Comparison of ENCODE assay signal across 24 cellular contexts in the genomic region with DNA sequence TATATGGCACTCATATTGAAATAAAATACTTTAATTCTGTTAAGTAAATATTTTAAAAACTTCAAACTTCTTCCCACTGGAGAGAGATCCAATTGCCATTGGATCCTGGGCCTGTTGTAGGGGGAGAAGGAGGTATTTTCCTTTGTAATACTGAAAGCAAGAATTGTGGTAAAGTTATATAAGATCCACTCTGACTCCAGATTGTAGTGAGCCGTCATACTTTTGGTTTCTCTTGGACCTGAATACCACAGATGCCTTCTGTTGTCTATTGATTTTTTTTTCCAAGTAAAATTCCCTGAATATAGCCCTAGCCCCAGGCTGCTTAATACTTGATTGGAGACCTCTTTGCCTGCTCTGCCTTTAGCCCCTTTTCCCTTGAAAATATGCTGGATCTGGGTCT.
DNase-seq lines count a peak whose midpoint lies in the region; ATAC-seq and TF ChIP-seq lines count a peak whose summit lies in the region.
"Had no signal": no experiment of that assay in that cellular context is flagged by ENCODE, and none has a peak within 500 bp of the region (broad histone marks: within the 10 kb centered on the region; RNA-seq: fewer than 3 reads in every experiment).

No MANE protein-coding gene starts in this region.

- H2AFZ ChIP-seq in KMS-11 (ENCODE audit: low read depth): no peak overlapping the region

- H3K9ac ChIP-seq in KMS-11: no peak overlapping the region

- TF ChIP-seq CTCF in KMS-11 (conservative IDR thresholded peaks at IDR 0.05; ENCODE audit: low read depth, low read length): no peak
- TF ChIP-seq CTCF in fibroblast of villous mesenchyme (IDR thresholded peaks at IDR 0.05; ENCODE audit: insufficient read depth, low read depth, low read length): no peak

- H3K36me3 Mint-ChIP-seq in stimulated activated naive B cell treated with anti-CD40 and anti-IgM and Interleukin-4, amounts not matched to agents 10 μg/mL and 1 μg/mL and 100 μg/mL, for 72 hours: peaks cover 4 to 13% of the 10 kb centered on the region in 2 donors
- H3K36me3 Mint-ChIP-seq: WTC11 had no signal

- no peaks in the 10 kb centered on the region for H3K27me3 ChIP-seq in KMS-11 (ENCODE audit: insufficient read depth, low read depth)
- H3K27me3 ChIP-seq: cardiac muscle cell had no signal

- H3K27me3 Mint-ChIP-seq in stimulated activated naive B cell treated with anti-CD40 and anti-IgM and Interleukin-4, amounts not matched to agents 10 μg/mL and 1 μg/mL and 100 μg/mL, for 72 hours: no peaks in the 10 kb centered on the region
- H3K27me3 Mint-ChIP-seq: activated CD8-positive, alpha-beta T cell treated with anti-CD3 and anti-CD28 coated beads for 36 hours; activated naive CD8-positive, alpha-beta T cell treated with anti-CD3 and anti-CD28 coated beads, Interleukin-2, amount 10 ng/mL, durations not matched to agents 7 days and 5 days had no signal

- peak overlapping the region; percentile 46; the same call in 1 of the 2 replicates for H3K4me2 ChIP-seq in KMS-11

- H3K4me1 ChIP-seq in KMS-11 (ENCODE audit: low read depth, poor library complexity, severe bottlenecking): peaks cover 62% of the 10 kb centered on the region
- H3K4me1 ChIP-seq: left ventricle myocardium inferior had no signal

- DNase-seq in fibroblast of villous mesenchyme (ENCODE audit: low read depth) (peak; percentile 9), left colon (no peak), NCI-H187 treated with DMSO at 0.1 percent for 48 hours (lab: John Stamatoyannopoulos, UW) (no peak), NCI-H69 (lab: John Stamatoyannopoulos, UW) (no peak)
- DNase-seq in stimulated activated naive B cell treated with anti-CD40 and anti-IgM and Interleukin-4, amounts not matched to agents 10 μg/mL and 1 μg/mL and 100 μg/mL, for 72 hours: no peak
- DNase-seq: activated CD8-positive, alpha-beta T cell treated with anti-CD3 and anti-CD28 coated beads for 36 hours; activated naive CD8-positive, alpha-beta T cell treated with anti-CD3 and anti-CD28 coated beads, Interleukin-2, amount 10 ng/mL, durations not matched to agents 7 days and 5 days; AML-193; effector CD8-positive, alpha-beta T cell; foreskin fibroblast; H7; Kasumi-1; left ventricle myocardium inferior; mucosa of descending colon; NCI-H1417 treated with DMSO at 0.1 percent for 48 hours; NCI-H226; right cardiac atrium; substantia nigra; T-helper 1 cell had no signal

- H3K4me1 Mint-ChIP-seq in stimulated activated naive B cell treated with anti-CD40 and anti-IgM and Interleukin-4, amounts not matched to agents 10 μg/mL and 1 μg/mL and 100 μg/mL, for 72 hours: peaks cover 0 to under 1% of the 10 kb centered on the region in 2 donors
- H3K4me1 Mint-ChIP-seq: activated naive CD8-positive, alpha-beta T cell treated with anti-CD3 and anti-CD28 coated beads, Interleukin-2, amount 10 ng/mL, durations not matched to agents 7 days and 5 days had no signal

- H3K4me3 ChIP-seq in KMS-11 (IDR thresholded peaks at IDR 0.05; ENCODE audit: insufficient read depth, low read depth, low read length) (no peak overlapping the region), fibroblast of villous mesenchyme (ENCODE audit: low read depth, low read length) (no peak overlapping the region)
- H3K4me3 ChIP-seq: cardiac muscle cell, left ventricle myocardium inferior, mucosa of descending colon had no signal

- H3K27ac ChIP-seq in KMS-11: no peak overlapping the region
- H3K27ac ChIP-seq: cardiac muscle cell, left ventricle myocardium inferior had no signal

- H3K9me3 Mint-ChIP-seq in stimulated activated naive B cell treated with anti-CD40 and anti-IgM and Interleukin-4, amounts not matched to agents 10 μg/mL and 1 μg/mL and 100 μg/mL, for 72 hours: no peaks in the 10 kb centered on the region
- H3K9me3 Mint-ChIP-seq: activated CD8-positive, alpha-beta T cell treated with anti-CD3 and anti-CD28 coated beads for 36 hours; activated naive CD8-positive, alpha-beta T cell treated with anti-CD3 and anti-CD28 coated beads, Interleukin-2, amount 10 ng/mL, durations not matched to agents 7 days and 5 days; WTC11 had no signal

- no peaks in the 10 kb centered on the region for H4K20me1 ChIP-seq in KMS-11 (ENCODE audit: insufficient read depth)

- no peak overlapping the region for H3K4me3 Mint-ChIP-seq in stimulated activated naive B cell treated with anti-CD40 and anti-IgM and Interleukin-4, amounts not matched to agents 10 μg/mL and 1 μg/mL and 100 μg/mL, for 72 hours
- H3K4me3 Mint-ChIP-seq: activated CD8-positive, alpha-beta T cell treated with anti-CD3 and anti-CD28 coated beads for 36 hours; activated naive CD8-positive, alpha-beta T cell treated with anti-CD3 and anti-CD28 coated beads, Interleukin-2, amount 10 ng/mL, durations not matched to agents 7 days and 5 days; WTC11 had no signal

- no peaks in the 10 kb centered on the region for H3K79me2 ChIP-seq in KMS-11 (ENCODE audit: insufficient read depth, low read depth)

- H3K27ac Mint-ChIP-seq in stimulated activated naive B cell treated with anti-CD40 and anti-IgM and Interleukin-4, amounts not matched to agents 10 μg/mL and 1 μg/mL and 100 μg/mL, for 72 hours: no peak overlapping the region
- H3K27ac Mint-ChIP-seq: activated CD8-positive, alpha-beta T cell treated with anti-CD3 and anti-CD28 coated beads for 36 hours; activated naive CD8-positive, alpha-beta T cell treated with anti-CD3 and anti-CD28 coated beads, Interleukin-2, amount 10 ng/mL, durations not matched to agents 7 days and 5 days; WTC11 had no signal

- ATAC-seq in GM18498 (IDR thresholded peaks at IDR 0.05; ENCODE audit: unreplicated experiment) (peak; percentile 84), GM21526 (IDR thresholded peaks at IDR 0.05; ENCODE audit: low FRiP score, unreplicated experiment) (peak; percentile 72), left colon (no peak)
- no peak for ATAC-seq in stimulated activated naive B cell treated with anti-CD40 and anti-IgM and Interleukin-4, amounts not matched to agents 10 μg/mL and 1 μg/mL and 100 μg/mL, for 72 hours (replicated peaks)
- ATAC-seq: activated CD8-positive, alpha-beta T cell treated with anti-CD3 and anti-CD28 coated beads for 36 hours; mucosa of descending colon; right cardiac atrium; WTC11 had no signal

- intact Hi-C loops in left colon (cut with DNase I, micrococcal nuclease): no loop called here

- no peaks in the 10 kb centered on the region for H3K36me3 ChIP-seq in KMS-11 (ENCODE audit: insufficient read depth)
- H3K36me3 ChIP-seq: cardiac muscle cell, left ventricle myocardium inferior had no signal

Comparison
In these comparisons a context has a peak if more than half of its experiments do, and no peak if none do; other contexts are left out.
1. ATAC-seq: peak in GM18498 (single experiment) and GM21526 (single experiment); none in left colon (single experiment) and stimulated activated naive B cell treated with anti-CD40 and anti-IgM and Interleukin-4, amounts not matched to agents 10 μg/mL and 1 μg/mL and 100 μg/mL, for 72 hours (0 of 2).